Comparison of ENCODE assay signal across 29 cellular contexts in the genomic region with DNA sequence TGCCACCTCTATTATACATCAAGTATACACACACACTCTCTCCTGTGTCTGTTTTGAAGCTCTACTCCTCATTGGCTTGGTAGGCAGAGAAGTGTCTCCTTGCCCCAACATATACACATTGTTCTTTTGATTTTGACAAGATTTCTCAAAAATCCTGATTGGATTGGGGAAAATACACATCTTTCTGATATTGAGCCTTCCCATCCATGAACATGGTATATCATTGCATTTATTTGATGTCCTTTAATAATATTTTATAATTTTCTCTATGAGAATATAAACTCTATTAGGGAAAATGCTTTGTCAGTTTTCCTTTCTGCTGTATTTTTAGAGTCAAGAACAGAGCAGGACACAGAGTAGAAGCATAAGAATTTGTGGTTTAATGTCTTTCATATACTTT.
"Had no signal": no experiment of that assay in that cellular context is flagged by ENCODE, and none has a peak within 500 bp of the region (broad histone marks: within the 10 kb centered on the region; RNA-seq: fewer than 3 reads in every experiment).

No MANE protein-coding gene starts in this region.

- H3K27ac ChIP-seq: adrenal gland, ascending aorta, body of pancreas, brain microvascular endothelial cell, breast epithelium, cardiac muscle cell had no signal

- H3K36me3 ChIP-seq: adrenal gland, ascending aorta, brain microvascular endothelial cell, breast epithelium, cardiac muscle cell had no signal

- DNase-seq: activated effector memory CD4-positive, alpha-beta T cell treated with anti-CD3 and anti-CD28 coated beads, Interleukin-2, amount 50 U/mL, for 16 hours; activated effector memory CD4-positive, alpha-beta T cell treated with Interleukin-2 at 50 U/mL for 16 hours; activated gamma-delta T cell; activated gamma-delta T cell treated with Interleukin-2 at 50 U/mL for 16 hours; activated naive CD4-positive, alpha-beta T cell; activated naive CD4-positive, alpha-beta T cell treated with anti-CD3 and anti-CD28 coated beads for 36 hours; activated naive CD4-positive, alpha-beta T cell treated with anti-CD3 and anti-CD28 coated beads, Interleukin-2, amount 10 ng/mL, durations not matched to agents 7 days and 5 days; activated naive CD4-positive, alpha-beta T cell treated with anti-CD3 and anti-CD28 coated beads, Interleukin-2, amount 50 U/mL, for 16 hours; activated naive CD4-positive, alpha-beta T cell treated with Interleukin-2 at 50 U/mL for 16 hours; activated naive CD8-positive, alpha-beta T cell treated with anti-CD3 and anti-CD28 coated beads for 36 hours; activated naive CD8-positive, alpha-beta T cell treated with anti-CD3 and anti-CD28 coated beads, Interleukin-2, amount 10 ng/mL, durations not matched to agents 7 days and 5 days; activated naive CD8-positive, alpha-beta T cell treated with anti-CD3 and anti-CD28 coated beads, Interleukin-2, amount 50 U/mL, for 24 hours; activated T-cell treated with anti-CD3 and anti-CD28 coated beads, Interleukin-2, amount 50 U/mL, for 24 hours; activated T-cell treated with anti-CD3 and anti-CD28 coated beads, Interleukin-2, amount 50 U/mL, for 4 hours; activated T-cell treated with anti-CD3 and anti-CD28 coated beads, Interleukin-2, amount 50 U/mL, for 48 hours; activated T-cell treated with anti-CD3 and anti-CD28 coated beads, Interleukin-2, amount 50 U/mL, for 72 hours; adrenal gland; amniotic stem cell; amygdala; anterior cingulate cortex; aorta; body of pancreas; brain microvascular endothelial cell; caudate nucleus; central memory CD4-positive, alpha-beta T cell; cerebellar nuclear complex had no signal

- H3K4me3 ChIP-seq: adrenal gland, ascending aorta, body of pancreas, breast epithelium, cardiac muscle cell had no signal

- H3K9me3 ChIP-seq: adrenal gland, ascending aorta, body of pancreas, breast epithelium had no signal

- H3K4me1 ChIP-seq: breast epithelium had no signal
